ENCODE assay signal across 14 cellular contexts in genomic region chr1:50717327-50717726, GRCh38.
DNase-seq lines count a peak whose midpoint lies in the region; ATAC-seq and TF ChIP-seq lines count a peak whose summit lies in the region.
"Had no signal": no experiment of that assay in that cellular context is flagged by ENCODE, and none has a peak within 500 bp of the region (broad histone marks: within the 10 kb centered on the region; RNA-seq: fewer than 3 reads in every experiment).

No MANE protein-coding gene starts in this region.

- no peak for TF ChIP-seq POLR2A in vagina (IDR thresholded peaks at IDR 0.05)

- H3K9me3 ChIP-seq in vagina: no peaks in the 10 kb centered on the region

- intact Hi-C loops in vagina (cut with DNase I): no loop called here

- ATAC-seq in GM21737 (IDR thresholded peaks at IDR 0.05; ENCODE audit: unreplicated experiment): no peak

- no peak for TF ChIP-seq CTCF in vagina (IDR thresholded peaks at IDR 0.05)

- DNase-seq in superior temporal gyrus (ENCODE audit: extremely low spot score) (peak; percentile 69), activated gamma-delta T cell treated with Interleukin-2 at 50 U/mL for 16 hours (no peak), vagina (ENCODE audit: extremely low spot score in 2 of 2) (no peak)
- DNase-seq: 8988T; CD4-positive, alpha-beta memory T cell; DMS153; DMS79 treated with DMSO at 0.1 percent for 48 hours; GF-D8; H9 had no signal

- H3K27me3 ChIP-seq in layer of hippocampus (ENCODE audit: control insufficient read depth, insufficient read depth, low read length): no peaks in the 10 kb centered on the region
- H3K27me3 ChIP-seq in vagina: no peaks in the 10 kb centered on the region
- H3K27me3 ChIP-seq: BLaER1 had no signal

- no peak overlapping the region for H3K4me3 ChIP-seq in vagina
- H3K4me3 ChIP-seq: BLaER1 had no signal

- peak overlapping the region; percentile 27 for H3K27ac ChIP-seq in angular gyrus (ENCODE audit: low read depth, low read length)
- peak overlapping the region; percentile 76 for H3K27ac ChIP-seq in cingulate gyrus (ENCODE audit: low read depth, low read length)
- peak overlapping the region; percentile 77 for H3K27ac ChIP-seq in layer of hippocampus (ENCODE audit: low read depth, low read length)
- no peak overlapping the region for H3K27ac ChIP-seq in vagina
- H3K27ac ChIP-seq: BLaER1 had no signal

- no peaks in the 10 kb centered on the region for H3K4me1 ChIP-seq in vagina
- H3K4me1 ChIP-seq: BLaER1 had no signal

- H3K36me3 ChIP-seq in vagina: no peaks in the 10 kb centered on the region
